7 cellular contexts compared by ENCODE assay signal in genomic region chr15:21399111-21399510, GRCh38. TPM values are rescaled to one million over a fixed set of nuclear protein-coding genes. Genes with fewer than 3 reads are reported as not detected.
"Had no signal": no experiment of that assay in that cellular context is flagged by ENCODE, and none has a peak within 500 bp of the region (broad histone marks: within the 10 kb centered on the region; RNA-seq: fewer than 3 reads in every experiment).

No MANE protein-coding gene starts in this region.

RNA-seq across cellular contexts. Expression of gene POTEB3, which starts 41.2 kb away (rescaled TPM):
- total RNA-seq: GM23248, H4, H7, HepG2, HFFc6, HT1080 had no signal
- polyA plus RNA-seq: GM23248, HepG2, IgD-negative memory B cell had no signal
